ENCODE assay signal across 27 cellular contexts in the genomic region with DNA sequence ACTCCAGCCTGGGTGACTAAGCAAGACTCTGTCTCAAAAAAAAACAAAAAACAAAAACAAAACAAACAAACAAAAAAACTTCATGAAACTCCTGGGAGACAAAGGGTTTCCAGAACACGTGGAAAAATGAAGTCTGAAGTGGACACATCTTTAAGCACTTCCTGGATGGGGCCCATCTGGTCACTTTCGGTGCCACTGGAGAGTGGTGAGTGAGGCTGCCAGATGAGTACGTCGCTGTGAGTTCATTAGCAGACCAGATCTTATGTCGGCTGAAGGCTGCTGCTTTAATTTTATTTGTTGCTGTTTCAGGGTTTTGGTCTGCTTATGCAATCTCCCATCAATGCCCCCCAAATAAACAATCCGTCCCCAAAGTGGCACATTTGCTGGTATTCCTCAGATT.
DNase-seq lines count a peak whose midpoint lies in the region; ATAC-seq and TF ChIP-seq lines count a peak whose summit lies in the region.
"Had no signal": no experiment of that assay in that cellular context is flagged by ENCODE, and none has a peak within 500 bp of the region (broad histone marks: within the 10 kb centered on the region; RNA-seq: fewer than 3 reads in every experiment).

No MANE protein-coding gene starts in this region.

- H3F3A ChIP-seq in PC-3 (ENCODE audit: low read length, unreplicated experiment), result no peaks in the 10 kb centered on the region

- no peaks in the 10 kb centered on the region for H3K79me2 ChIP-seq in PC-3 (ENCODE audit: low read length)

- H3K9ac ChIP-seq in PC-3 (ENCODE audit: low read length), result no peak overlapping the region
- H3K9ac ChIP-seq: SK-N-SH had no signal

- no peak overlapping the region for H2AFZ ChIP-seq in PC-3 (ENCODE audit: low read length)
- H2AFZ ChIP-seq: GM23338 had no signal

- no peak overlapping the region for H3K4me2 ChIP-seq in PC-3 (ENCODE audit: low read length)
- H3K4me2 ChIP-seq: GM23338, SK-N-SH had no signal

- H3K4me1 ChIP-seq in PC-3 (ENCODE audit: insufficient read depth, low read length), result no peaks in the 10 kb centered on the region
- H3K4me1 ChIP-seq in spleen, result no peaks in the 10 kb centered on the region
- H3K4me1 ChIP-seq in BE2C, result no peaks in the 10 kb centered on the region
- no peaks in the 10 kb centered on the region for H3K4me1 ChIP-seq in thyroid gland
- H3K4me1 ChIP-seq: prostate gland, suprapubic skin had no signal

- TF ChIP-seq CTCF in PC-3 (conservative IDR thresholded peaks at IDR 0.05; ENCODE audit: low read depth, low read length), result no peak
- TF ChIP-seq CTCF in spleen (IDR thresholded peaks at IDR 0.05 in 8 of 11, conservative IDR thresholded peaks at IDR 0.05 in 3 of 11), result no peak
- no peak for TF ChIP-seq CTCF in BE2C (IDR thresholded peaks at IDR 0.05; ENCODE audit: low read depth, low read length)
- TF ChIP-seq CTCF in thyroid gland (IDR thresholded peaks at IDR 0.05), result no peak
- no peak for TF ChIP-seq CTCF in Calu3 (IDR thresholded peaks at IDR 0.05; ENCODE audit: unreplicated experiment)

- no peaks in the 10 kb centered on the region for H4K20me1 ChIP-seq in PC-3 (ENCODE audit: low read length)

- H3K27ac ChIP-seq in PC-3 (ENCODE audit: low read length) (no peak overlapping the region), spleen (no peak overlapping the region), thyroid gland (no peak overlapping the region)
- H3K27ac ChIP-seq: prostate gland, suprapubic skin had no signal

- H3K4me3 Mint-ChIP-seq in Calu3 (ENCODE audit: low read depth, unreplicated experiment), result no peak overlapping the region
- H3K4me3 Mint-ChIP-seq: activated naive CD8-positive, alpha-beta T cell treated with anti-CD3 and anti-CD28 coated beads for 36 hours; GM23338; mesothelial cell of epicardium; naive thymus-derived CD4-positive, alpha-beta T cell; stimulated activated memory B cell treated with anti-CD40 and anti-IgM and Interleukin-4, amounts not matched to agents 10 μg/mL and 1 μg/mL and 100 μg/mL, for 72 hours; T-helper 1 cell treated with Interleukin-12 subunit alpha and Interleukin-12 subunit beta and Interleukin-4 antibody, amounts not matched to agents 30 μg/mL and 1 μg/mL, for 36 hours had no signal

- H3K4me1 Mint-ChIP-seq in Calu3 (ENCODE audit: low read depth, unreplicated experiment), result no peaks in the 10 kb centered on the region
- H3K4me1 Mint-ChIP-seq: GM23338; mesothelial cell of epicardium; stimulated activated memory B cell treated with anti-CD40 and anti-IgM and Interleukin-4, amounts not matched to agents 10 μg/mL and 1 μg/mL and 100 μg/mL, for 72 hours had no signal

- no peaks in the 10 kb centered on the region for H3K36me3 Mint-ChIP-seq in Calu3 (ENCODE audit: insufficient read depth, unreplicated experiment)
- H3K36me3 Mint-ChIP-seq: activated naive CD8-positive, alpha-beta T cell treated with anti-CD3 and anti-CD28 coated beads for 36 hours; mesothelial cell of epicardium; stimulated activated memory B cell treated with anti-CD40 and anti-IgM and Interleukin-4, amounts not matched to agents 10 μg/mL and 1 μg/mL and 100 μg/mL, for 72 hours had no signal

- no TSS peak for BruUV-seq in PC-3 (replicated peaks; lab: Mats Ljungman, UMichigan)
- no TSS peak for BruUV-seq in Calu3 (replicated peaks; lab: Mats Ljungman, UMichigan)

- DNase-seq in DMS79 treated with DMSO at 0.1 percent for 48 hours (lab: John Stamatoyannopoulos, UW) (peak; percentile 38), DMS79 (lab: John Stamatoyannopoulos, UW) (no peak), NCI-H1105 treated with DMSO at 0.1 percent for 48 hours (lab: John Stamatoyannopoulos, UW) (peak; percentile 31), PC-3 (no peak), spleen (peak; percentile 25), BE2C (no peak), thyroid gland (no peak), Calu3 (no peak)
- DNase-seq: activated effector memory CD4-positive, alpha-beta T cell treated with Interleukin-2 at 50 U/mL for 16 hours; activated naive CD8-positive, alpha-beta T cell treated with anti-CD3 and anti-CD28 coated beads for 36 hours; AML-193; aorta; effector CD4-positive, alpha-beta T cell; naive thymus-derived CD4-positive, alpha-beta T cell; NCI-H2107; nucleus accumbens; OCI-M1; SK-N-SH; stimulated activated CD4-positive, alpha-beta T cell treated with anti-CD3 and anti-CD28 coated beads, Interleukin-4, amount 100 ng/mL, for 4 hours had no signal

- no peaks in the 10 kb centered on the region for H3K9me3 ChIP-seq in PC-3 (ENCODE audit: low read length)
- H3K9me3 ChIP-seq in spleen, result peaks cover 0 to 24% (median 11%) of the 10 kb centered on the region in 8 donors
- no peaks in the 10 kb centered on the region for H3K9me3 ChIP-seq in BE2C
- H3K9me3 ChIP-seq in thyroid gland, result no peaks in the 10 kb centered on the region
- H3K9me3 ChIP-seq: prostate gland had no signal

- no peaks in the 10 kb centered on the region for H3K36me3 ChIP-seq in PC-3 (ENCODE audit: low read depth, low read length)
- H3K36me3 ChIP-seq in spleen, result no peaks in the 10 kb centered on the region
- no peaks in the 10 kb centered on the region for H3K36me3 ChIP-seq in BE2C
- no peaks in the 10 kb centered on the region for H3K36me3 ChIP-seq in thyroid gland
- H3K36me3 ChIP-seq: prostate gland, suprapubic skin had no signal

- H3K4me3 ChIP-seq in PC-3 (ENCODE audit: low read length), result no peak overlapping the region
- H3K4me3 ChIP-seq in spleen, result no peak overlapping the region
- H3K4me3 ChIP-seq in BE2C (ENCODE audit: low read depth, low read length), result no peak overlapping the region
- no peak overlapping the region for H3K4me3 ChIP-seq in thyroid gland (replicated peaks in 1 of 3)
- H3K4me3 ChIP-seq: GM12878, GM23338, prostate gland, suprapubic skin had no signal

- no peak for TF ChIP-seq POLR2A in spleen (IDR thresholded peaks at IDR 0.05)
- TF ChIP-seq POLR2A in thyroid gland (IDR thresholded peaks at IDR 0.05), result no peak

- peaks cover 4% of the 10 kb centered on the region for H3K9me3 Mint-ChIP-seq in Calu3 (ENCODE audit: low read depth, unreplicated experiment)

- H3K27me3 ChIP-seq in PC-3 (ENCODE audit: low read length) (peaks cover 13% of the 10 kb centered on the region; the same call in 1 of the 2 replicates), spleen (replicated peaks in 1 of 7) (peaks cover 0 to 37% (median 4%) of the 10 kb centered on the region in 7 donors), BE2C (no peaks in the 10 kb centered on the region), thyroid gland (no peaks in the 10 kb centered on the region)
- H3K27me3 ChIP-seq: suprapubic skin had no signal

- POLR2A ChIA-PET in PC-3 (lab: Charles Lee; ENCODE audit: unreplicated experiment), result no interaction called here

- H3K27me3 Mint-ChIP-seq in Calu3 (ENCODE audit: unreplicated experiment), result peaks cover 34% of the 10 kb centered on the region

- peak; percentile 33; the same call in 1 of the 2 replicates for ATAC-seq in PC-3
- ATAC-seq: GM12878; GM23338; naive thymus-derived CD4-positive, alpha-beta T cell; sciatic nerve; stimulated activated memory B cell treated with anti-CD40 and anti-IgM and Interleukin-4, amounts not matched to agents 10 μg/mL and 1 μg/mL and 100 μg/mL, for 72 hours had no signal

- no peaks in the 10 kb centered on the region for H3K9me2 ChIP-seq in PC-3 (replicated peaks; ENCODE audit: low read length)
- H3K9me2 ChIP-seq: SK-N-SH had no signal

- CTCF ChIA-PET in PC-3 (lab: Charles Lee), result no interaction called here
- CTCF ChIA-PET in Calu3 (lab: Charles Lee), result no interaction called here

- intact Hi-C loops in PC-3 (cut with micrococcal nuclease), result no loop called here
- intact Hi-C loops in spleen (cut with DNase I; ENCODE audit: low total_unique reads), result no loop called here
- intact Hi-C loops in thyroid gland (cut with DNase I), result no loop called here
- intact Hi-C loops in Calu3 (cut with micrococcal nuclease; ENCODE audit: unreplicated experiment), result no loop called here

- 14 to 26% (median 18%) methylated on average over 6 of the region's 6 CpGs for WGBS in spleen, 5 donors
- 19 to 43% methylated on average over 6 of the region's 6 CpGs for WGBS in thyroid gland, 2 donors

- H3K27ac Mint-ChIP-seq in Calu3 (ENCODE audit: unreplicated experiment), result no peak overlapping the region
- H3K27ac Mint-ChIP-seq: activated naive CD8-positive, alpha-beta T cell treated with anti-CD3 and anti-CD28 coated beads for 36 hours; GM23338; mesothelial cell of epicardium; naive thymus-derived CD4-positive, alpha-beta T cell; stimulated activated memory B cell treated with anti-CD40 and anti-IgM and Interleukin-4, amounts not matched to agents 10 μg/mL and 1 μg/mL and 100 μg/mL, for 72 hours; T-helper 1 cell treated with Interleukin-12 subunit alpha and Interleukin-12 subunit beta and Interleukin-4 antibody, amounts not matched to agents 30 μg/mL and 1 μg/mL, for 36 hours had no signal

Comparison
In these comparisons a context has a peak if more than half of its experiments do, and no peak if none do; other contexts are left out.
1. DNase-seq: peak in DMS79 treated with DMSO at 0.1 percent for 48 hours (single experiment), NCI-H1105 treated with DMSO at 0.1 percent for 48 hours (single experiment) and spleen (single experiment); none in DMS79 (single experiment), PC-3 (single experiment), BE2C (single experiment), thyroid gland (0 of 2) and Calu3 (single experiment).